Comparison of ENCODE assay signal across 12 cellular contexts in genomic region chr5:53067641-53068040, GRCh38.
"Had no signal": no experiment of that assay in that cellular context is flagged by ENCODE, and none has a peak within 500 bp of the region (broad histone marks: within the 10 kb centered on the region; RNA-seq: fewer than 3 reads in every experiment).

No MANE protein-coding gene starts in this region.

- H3K4me3 ChIP-seq: esophagus squamous epithelium, neural progenitor cell, pancreas, skin epidermis, tibial artery had no signal

- ATAC-seq: pancreas had no signal

- H3K27ac ChIP-seq: esophagus squamous epithelium, neural progenitor cell, pancreas, tibial artery had no signal

- H3K4me1 ChIP-seq: esophagus squamous epithelium, neural progenitor cell, pancreas, tibial artery had no signal

- DNase-seq: activated CD4-positive, alpha-beta memory T cell treated with anti-CD3 and anti-CD28 coated beads, Interleukin-2, amount 10 ng/mL, durations not matched to agents 7 days and 5 days; activated CD4-positive, alpha-beta T cell treated with anti-CD3 and anti-CD28 coated beads for 1 hour; activated gamma-delta T cell treated with Interleukin-2 at 50 U/mL for 16 hours; activated T-cell treated with anti-CD3 and anti-CD28 coated beads, Interleukin-2, amount 50 U/mL, for 48 hours; esophagus squamous epithelium; hippocampal formation; kidney glomerular epithelial cell; midbrain; pancreas; tibial artery had no signal

- H3K27me3 ChIP-seq: esophagus squamous epithelium, neural progenitor cell, pancreas, tibial artery had no signal
